ENCODE assay signal across 26 cellular contexts in the genomic region with DNA sequence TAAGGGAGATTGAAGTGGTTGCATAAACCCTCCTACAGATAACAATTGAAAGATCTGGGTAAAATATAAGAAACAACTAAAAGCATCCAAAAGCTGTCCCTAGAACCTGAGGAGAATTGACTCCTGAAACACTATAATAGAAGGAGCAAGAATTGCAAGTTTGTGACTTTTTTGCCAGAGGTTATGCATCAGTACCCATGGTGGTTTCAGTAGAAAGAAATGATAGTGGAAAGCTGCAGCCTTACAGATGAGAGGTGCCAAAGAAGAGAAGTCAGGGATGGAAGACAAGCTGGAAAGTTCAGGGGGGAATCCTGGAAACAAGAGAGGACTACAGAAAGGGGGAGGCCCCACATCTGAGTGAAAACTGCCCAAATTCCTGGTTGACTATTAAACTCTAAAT.
DNase-seq lines count a peak whose midpoint lies in the region; ATAC-seq and TF ChIP-seq lines count a peak whose summit lies in the region.
"Had no signal": no experiment of that assay in that cellular context is flagged by ENCODE, and none has a peak within 500 bp of the region (broad histone marks: within the 10 kb centered on the region; RNA-seq: fewer than 3 reads in every experiment).

No MANE protein-coding gene starts in this region.

- H3K4me3 ChIP-seq in BLaER1 (no peak overlapping the region), GM08714 (ENCODE audit: low read length) (peak overlapping the region; percentile 23; the same call in 1 of the 2 replicates), mucosa of descending colon (no peak overlapping the region)
- no peak overlapping the region for H3K4me3 ChIP-seq in naive thymus-derived CD4-positive, alpha-beta T cell (ENCODE audit: low read length)
- H3K4me3 ChIP-seq: K562, skin epidermis had no signal

- peaks cover 42% of the 10 kb centered on the region for H3K4me1 Mint-ChIP-seq in activated naive CD8-positive, alpha-beta T cell treated with anti-CD3 and anti-CD28 coated beads, Interleukin-2, amount 50 U/mL, for 24 hours
- peaks cover 21 to 66% (median 59%) of the 10 kb centered on the region in 7 donors for H3K4me1 Mint-ChIP-seq in naive thymus-derived CD4-positive, alpha-beta T cell

- peaks cover 7% of the 10 kb centered on the region for H3K9me3 Mint-ChIP-seq in activated naive CD8-positive, alpha-beta T cell treated with anti-CD3 and anti-CD28 coated beads, Interleukin-2, amount 50 U/mL, for 24 hours
- peaks cover 0 to 9% (median 1%) of the 10 kb centered on the region in 11 donors for H3K9me3 Mint-ChIP-seq in naive thymus-derived CD4-positive, alpha-beta T cell
- H3K9me3 Mint-ChIP-seq: CD8-positive, alpha-beta T cell had no signal

- H3K9ac ChIP-seq in BLaER1 = peak overlapping the region; percentile 47

- POLR2A ChIA-PET in naive thymus-derived CD4-positive, alpha-beta T cell (lab: Charles Lee) = interaction anchor here (1.3 kb wide), 2 partner anchors 9 to 11 kb away, joined by 3 to 5 read pairs; no protein-coding TSS in a partner anchor

- no peak for DNase-seq in activated naive CD8-positive, alpha-beta T cell treated with anti-CD3 and anti-CD28 coated beads, Interleukin-2, amount 50 U/mL, for 24 hours
- no peak for DNase-seq in naive thymus-derived CD4-positive, alpha-beta T cell
- no peak for DNase-seq in mucosa of descending colon
- DNase-seq: activated CD4-positive, alpha-beta T cell treated with anti-CD3 and anti-CD28 coated beads, Interleukin-2, amount 50 U/mL, for 48 hours; activated CD4-positive, CD25-positive, alpha-beta regulatory T cell; activated naive CD4-positive, alpha-beta T cell; activated T-cell treated with anti-CD3 and anti-CD28 coated beads, Interleukin-2, amount 50 U/mL, for 1 hour; anterior cingulate cortex; CD8-positive, alpha-beta T cell; central memory CD4-positive, alpha-beta T cell; DMS53; GDM1; hypothalamus; MV-4-11; NCI-H1694; posterior cingulate gyrus; stimulated activated naive CD4-positive, alpha-beta T cell had no signal

- ATAC-seq in activated naive CD8-positive, alpha-beta T cell treated with anti-CD3 and anti-CD28 coated beads, Interleukin-2, amount 50 U/mL, for 24 hours = no peak
- ATAC-seq in naive thymus-derived CD4-positive, alpha-beta T cell = no peak
- no peak for ATAC-seq in mucosa of descending colon
- no peak for ATAC-seq in HG02885 (IDR thresholded peaks at IDR 0.05; ENCODE audit: poor library complexity, unreplicated experiment)
- ATAC-seq in GM19455 (IDR thresholded peaks at IDR 0.05; ENCODE audit: unreplicated experiment) = no peak
- ATAC-seq in HG03571 (IDR thresholded peaks at IDR 0.05; ENCODE audit: unreplicated experiment) = no peak
- ATAC-seq: CD8-positive, alpha-beta T cell; HCT116; K562; SK-N-SH treated with all-trans-retinoic acid at 6 μM for 48 hours had no signal

- H3K4me1 ChIP-seq in BLaER1 = peaks cover 50% of the 10 kb centered on the region
- H3K4me1 ChIP-seq in naive thymus-derived CD4-positive, alpha-beta T cell (ENCODE audit: control insufficient read depth in 2 of 2, insufficient read depth in 2 of 2, low read length in 2 of 2) = peaks cover 4 to 14% of the 10 kb centered on the region in 2 donors
- no peaks in the 10 kb centered on the region for H3K4me1 ChIP-seq in mucosa of descending colon (ENCODE audit: low read depth)

- intact Hi-C loops in naive thymus-derived CD4-positive, alpha-beta T cell (cut with micrococcal nuclease) = no loop called here
- intact Hi-C loops in mucosa of descending colon (cut with DNase I, micrococcal nuclease) = no loop called here

- H4K20me1 ChIP-seq in BLaER1 = peaks cover 11% of the 10 kb centered on the region; the same call in 1 of the 2 replicates

- H3K27me3 ChIP-seq in BLaER1 = no peaks in the 10 kb centered on the region
- H3K27me3 ChIP-seq in naive thymus-derived CD4-positive, alpha-beta T cell (ENCODE audit: control insufficient read depth in 2 of 2, insufficient read depth in 2 of 2, low read length in 2 of 2) = no peaks in the 10 kb centered on the region

- H3K27ac ChIP-seq in BLaER1 = peak overlapping the region; percentile 62
- H3K27ac ChIP-seq in naive thymus-derived CD4-positive, alpha-beta T cell (ENCODE audit: low read depth, low read length) = no peak overlapping the region
- H3K27ac ChIP-seq: skin epidermis had no signal

- H3K36me3 Mint-ChIP-seq in activated naive CD8-positive, alpha-beta T cell treated with anti-CD3 and anti-CD28 coated beads, Interleukin-2, amount 50 U/mL, for 24 hours (ENCODE audit: low read depth) = peaks cover 15% of the 10 kb centered on the region
- peaks cover 4 to 37% (median 27%) of the 10 kb centered on the region in 5 donors for H3K36me3 Mint-ChIP-seq in naive thymus-derived CD4-positive, alpha-beta T cell

- CTCF ChIA-PET in naive thymus-derived CD4-positive, alpha-beta T cell (lab: Charles Lee) = no interaction called here

- H3K27ac Mint-ChIP-seq in activated naive CD8-positive, alpha-beta T cell treated with anti-CD3 and anti-CD28 coated beads, Interleukin-2, amount 50 U/mL, for 24 hours = peak overlapping the region; percentile 20
- peak overlapping the region in 5 of 9 donors; percentile 8 to 63 (median 51) for H3K27ac Mint-ChIP-seq in naive thymus-derived CD4-positive, alpha-beta T cell
- H3K27ac Mint-ChIP-seq: CD8-positive, alpha-beta T cell had no signal

- H3K4me3 Mint-ChIP-seq in activated naive CD8-positive, alpha-beta T cell treated with anti-CD3 and anti-CD28 coated beads, Interleukin-2, amount 50 U/mL, for 24 hours = no peak overlapping the region
- H3K4me3 Mint-ChIP-seq in naive thymus-derived CD4-positive, alpha-beta T cell = no peak overlapping the region
- H3K4me3 Mint-ChIP-seq: CD8-positive, alpha-beta T cell had no signal

- 0 out of 2 replicates have a peak, but pooled peaks cover 6% of the 10 kb centered on the region for H3K36me3 ChIP-seq in BLaER1
- H3K36me3 ChIP-seq in naive thymus-derived CD4-positive, alpha-beta T cell (ENCODE audit: control insufficient read depth in 2 of 3, insufficient read depth in 3 of 3, low read length in 3 of 3) = no peaks in the 10 kb centered on the region
- H3K36me3 ChIP-seq in mucosa of descending colon (ENCODE audit: low read depth) = no peaks in the 10 kb centered on the region

- no peak for TF ChIP-seq CTCF in mucosa of descending colon (IDR thresholded peaks at IDR 0.05)

- peak overlapping the region; percentile 75 for H3K4me2 ChIP-seq in BLaER1

- H3K9me3 ChIP-seq in BLaER1 = no peaks in the 10 kb centered on the region
- no peaks in the 10 kb centered on the region for H3K9me3 ChIP-seq in naive thymus-derived CD4-positive, alpha-beta T cell (ENCODE audit: control insufficient read depth in 2 of 3, low read length in 3 of 3)
- no peaks in the 10 kb centered on the region for H3K9me3 ChIP-seq in mucosa of descending colon

- H3K27me3 Mint-ChIP-seq in activated naive CD8-positive, alpha-beta T cell treated with anti-CD3 and anti-CD28 coated beads, Interleukin-2, amount 50 U/mL, for 24 hours = no peaks in the 10 kb centered on the region
- H3K27me3 Mint-ChIP-seq in naive thymus-derived CD4-positive, alpha-beta T cell = no peaks in the 10 kb centered on the region
